ENCODE assay signal across 8 cellular contexts in genomic region chr3:49017978-49018706, GRCh38. TPM values are rescaled to one million over a fixed set of nuclear protein-coding genes. Genes with fewer than 3 reads are reported as not detected.
DNase-seq lines count a peak whose midpoint lies in the region; ATAC-seq and TF ChIP-seq lines count a peak whose summit lies in the region.

A gene with protein sequence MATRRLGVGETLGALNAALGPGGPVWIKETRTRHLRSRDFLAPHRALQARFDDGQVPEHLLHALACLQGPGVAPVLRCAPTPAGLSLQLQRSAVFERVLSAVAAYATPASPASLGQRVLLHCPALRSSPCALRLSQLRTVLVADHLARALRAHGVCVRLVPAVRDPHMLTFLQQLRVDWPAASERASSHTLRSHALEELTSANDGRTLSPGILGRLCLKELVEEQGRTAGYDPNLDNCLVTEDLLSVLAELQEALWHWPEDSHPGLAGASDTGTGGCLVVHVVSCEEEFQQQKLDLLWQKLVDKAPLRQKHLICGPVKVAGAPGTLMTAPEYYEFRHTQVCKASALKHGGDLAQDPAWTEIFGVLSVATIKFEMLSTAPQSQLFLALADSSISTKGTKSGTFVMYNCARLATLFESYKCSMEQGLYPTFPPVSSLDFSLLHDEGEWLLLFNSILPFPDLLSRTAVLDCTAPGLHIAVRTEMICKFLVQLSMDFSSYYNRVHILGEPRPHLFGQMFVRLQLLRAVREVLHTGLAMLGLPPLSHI (minus strand): TSS chr3:49018580. CDS start chr3:49018564, 16 bp downstream.

- peak within 1 kb of the TSS; percentile 96 for H3K4me3 Mint-ChIP-seq in T-helper 17 cell

- intact Hi-C loops in left ventricle myocardium superior (cut with micrococcal nuclease), result no loop called here

- ATAC-seq in T-helper 17 cell (peak; percentile 22), left ventricle myocardium superior (peak; percentile 3), GM19035 (IDR thresholded peaks at IDR 0.05; ENCODE audit: unreplicated experiment) (no peak)

- H3K36me3 Mint-ChIP-seq in T-helper 17 cell (ENCODE audit: low read depth), result peaks cover 4% of the 10 kb centered on the region

- H3K9me3 ChIP-seq in T-helper 17 cell (ENCODE audit: control insufficient read depth, low read length, poor library complexity, severe bottlenecking), result no peaks in the 10 kb centered on the region

- TF ChIP-seq CTCF in GM06990 (IDR thresholded peaks at IDR 0.05; ENCODE audit: insufficient read depth, low read length, poor library complexity, severe bottlenecking), result no peak

- H3K36me3 ChIP-seq in GM06990 (ENCODE audit: control insufficient read depth, insufficient read depth, low read length), result peaks cover 30% of the 10 kb centered on the region

- no peaks in the 10 kb centered on the region for H3K27me3 Mint-ChIP-seq in T-helper 17 cell

- peak within 1 kb of the TSS; percentile 93 for H3K27ac Mint-ChIP-seq in T-helper 17 cell

- H3K4me3 ChIP-seq in GM06990 (replicated peaks; ENCODE audit: low read depth, low read length), result peak within 1 kb of the TSS; percentile 95

- DNase-seq in GM06990 (ENCODE audit: extremely low read depth, insufficient read length) (peak; percentile 81), MV-4-11 (lab: John Stamatoyannopoulos, UW) (peak; percentile 65), T-helper 17 cell (peak; percentile 45 to 53 (median 48)), anterior cingulate cortex (lab: John Stamatoyannopoulos, UW) (peak in 54 of 58 donors; percentile 16 to 81 (median 60)), left ventricle myocardium superior (peak; percentile 81), pons (ENCODE audit: low spot score) (peak; percentile 63), COLO829 (ENCODE audit: low spot score) (no peak)

- peaks cover 27% of the 10 kb centered on the region for H3K4me1 Mint-ChIP-seq in T-helper 17 cell

- no peaks in the 10 kb centered on the region for H3K27me3 ChIP-seq in GM06990 (replicated peaks; ENCODE audit: control insufficient read depth, insufficient read depth, low read length)

RNA-seq across cellular contexts. Expression of the gene that starts here (rescaled TPM):
- total RNA-seq in T-helper 17 cell, result 10 to 100 TPM; 21.2 to 27.4 TPM
- total RNA-seq in left ventricle myocardium superior, result 10.7 TPM
